7 cellular contexts compared by ENCODE assay signal in the genomic region with DNA sequence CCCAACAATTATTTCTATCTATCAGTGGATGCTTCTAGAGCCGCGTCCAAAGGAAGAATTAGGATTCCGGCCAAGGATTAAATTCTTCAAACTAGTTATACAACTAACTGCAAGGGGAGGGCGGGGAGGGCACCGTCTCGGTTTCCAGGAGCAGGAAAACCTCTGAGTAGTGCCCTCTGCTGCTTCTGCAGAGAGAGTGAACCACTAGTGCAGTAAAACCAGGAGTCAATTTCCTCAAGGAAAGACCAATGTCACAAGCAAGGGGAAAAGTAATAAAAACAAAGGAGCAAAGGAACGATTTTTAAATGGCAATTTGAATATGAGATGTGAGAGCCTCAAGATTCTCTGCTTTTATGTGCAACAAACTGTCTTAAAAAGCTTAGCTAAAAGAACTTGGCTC. TPM values are rescaled to one million over a fixed set of nuclear protein-coding genes. Genes with fewer than 3 reads are reported as not detected.
DNase-seq lines count a peak whose midpoint lies in the region; FAIRE-seq and TF ChIP-seq lines count a peak whose summit lies in the region.

No MANE protein-coding gene starts in this region.

- no peak overlapping the region for H2AFZ ChIP-seq in astrocyte (ENCODE audit: low read depth, low read length)

- no peaks in the 10 kb centered on the region for H3K36me3 Mint-ChIP-seq in astrocyte (ENCODE audit: low read depth, unreplicated experiment)

- H3K79me2 ChIP-seq in astrocyte (ENCODE audit: insufficient read depth, low read length), result no peaks in the 10 kb centered on the region

- TF ChIP-seq CTCF in astrocyte (IDR thresholded peaks at IDR 0.05; ENCODE audit: insufficient read depth, low read depth, low read length) (peak; percentile 43), tibial artery (IDR thresholded peaks at IDR 0.05) (peak; percentile 45 to 51)

- H3K36me3 ChIP-seq in astrocyte (ENCODE audit: insufficient read depth, low read length) (no peaks in the 10 kb centered on the region), tibial artery (no peaks in the 10 kb centered on the region)

- H3K4me2 ChIP-seq in astrocyte (ENCODE audit: low read length), result no peak overlapping the region

- no peaks in the 10 kb centered on the region for H3K4me1 ChIP-seq in astrocyte (ENCODE audit: insufficient read depth, low read length)
- peaks cover 0 to 15% (median 7%) of the 10 kb centered on the region in 4 donors for H3K4me1 ChIP-seq in tibial artery

- H3K27ac Mint-ChIP-seq in astrocyte (ENCODE audit: unreplicated experiment), result no peak overlapping the region

- no peak overlapping the region for H3K4me3 Mint-ChIP-seq in astrocyte (ENCODE audit: unreplicated experiment)

- H3K9me3 ChIP-seq in astrocyte (ENCODE audit: insufficient read depth, low read depth, low read length) (no peaks in the 10 kb centered on the region), tibial artery (no peaks in the 10 kb centered on the region)

- no peak overlapping the region for H3K9ac ChIP-seq in astrocyte (ENCODE audit: low read length)

- H3K27ac ChIP-seq in astrocyte (ENCODE audit: low read depth, low read length) (no peak overlapping the region), tibial artery (peak overlapping the region in 1 of 2 donors; percentile 12)

- DNase-seq in HCEC 1CT (peak; percentile 54), astrocyte (ENCODE audit: low read depth) (peak; percentile 42), iPS-NIHi7 (ENCODE audit: extremely low spot score) (peak; percentile 54), tibial artery (peak in 1 of 2 donors; percentile 84), SKM-1 (lab: John Stamatoyannopoulos, UW; ENCODE audit: unreplicated experiment) (no peak), inferior parietal cortex (ENCODE audit: extremely low spot score) (no peak), NCI-H2081 treated with DMSO at 0.1 percent for 48 hours (lab: John Stamatoyannopoulos, UW) (no peak)

- H3K27me3 Mint-ChIP-seq in astrocyte (ENCODE audit: low read depth, unreplicated experiment), result no peaks in the 10 kb centered on the region

- no peaks in the 10 kb centered on the region for H3K4me1 Mint-ChIP-seq in astrocyte (ENCODE audit: low read depth, unreplicated experiment)

- intact Hi-C loops in tibial artery (cut with DNase I; ENCODE audit: low total_unique reads), result loop anchor here (10.0 kb wide), 1 partner anchor 46 kb away; a partner anchor contains a TSS

- H3K27me3 ChIP-seq in astrocyte (ENCODE audit: insufficient read depth, low read length) (no peaks in the 10 kb centered on the region), tibial artery (no peaks in the 10 kb centered on the region)

- H3K4me3 ChIP-seq in astrocyte (ENCODE audit: insufficient read depth, low read depth, low read length), result no peak overlapping the region
- no peak overlapping the region for H3K4me3 ChIP-seq in tibial artery

- no peaks in the 10 kb centered on the region for H3K9me3 Mint-ChIP-seq in astrocyte (ENCODE audit: unreplicated experiment)

- no peak for FAIRE-seq in astrocyte (lab: Jason Lieb, UNC)

- no peaks in the 10 kb centered on the region for H4K20me1 ChIP-seq in astrocyte (ENCODE audit: insufficient read depth, low read length)

RNA-seq across cellular contexts. Expression of a gene that starts 16.5 kb away (rescaled TPM):
- total RNA-seq in astrocyte, result 78.8 and 93.3 TPM in 2 replicates

RNA-seq across cellular contexts. Expression of a gene that starts 43.1 kb away (rescaled TPM):
- total RNA-seq in astrocyte, result 3.8 and 5.2 TPM in 2 replicates

RNA-seq across cellular contexts. Expression of a gene that starts 53.9 kb away (rescaled TPM):
- 0.34 and 0.61 TPM in 2 replicates for total RNA-seq in astrocyte

Comparison
In these comparisons a context has a peak if more than half of its experiments do, and no peak if none do; other contexts are left out.
1. DNase-seq: peak in HCEC 1CT (single experiment), astrocyte (single experiment) and iPS-NIHi7 (single experiment); none in SKM-1 (single experiment), inferior parietal cortex (single experiment) and NCI-H2081 treated with DMSO at 0.1 percent for 48 hours (single experiment).